In genomic region chr1:56513095-56513494, GRCh38 we compare ENCODE assay signal across 1 cellular context.
TF ChIP-seq lines count a peak whose summit lies in the region.

No MANE protein-coding gene starts in this region.

TF ChIP-seq in H1, 55 proteins besides CTCF, POLR2A, EP300 and RAD21 (continued from another document):
- TF ChIP-seq RFX5 (IDR thresholded peaks at IDR 0.05; ENCODE audit: borderline replicate concordance, low read depth, low read length) (no peak), CHD1 (IDR thresholded peaks at IDR 0.05; ENCODE audit: low read depth, low read length) (no peak), JUN (IDR thresholded peaks at IDR 0.05; ENCODE audit: low read depth, low read length) (no peak), GABPA (IDR thresholded peaks at IDR 0.05; ENCODE audit: borderline replicate concordance, insufficient read depth, low read length) (no peak), POLR2AphosphoS5 (IDR thresholded peaks at IDR 0.05; ENCODE audit: low read depth, low read length) (no peak), ATF3 (IDR thresholded peaks at IDR 0.05; ENCODE audit: insufficient read depth, low read depth, low read length) (no peak), YY1 (IDR thresholded peaks at IDR 0.05; ENCODE audit: low read depth, low read length) (no peak), RXRA (IDR thresholded peaks at IDR 0.05; ENCODE audit: insufficient read depth, low read depth, low read length) (no peak), GTF2F1 (IDR thresholded peaks at IDR 0.05; ENCODE audit: borderline replicate concordance, low read depth, low read length) (no peak), FOSL1 (IDR thresholded peaks at IDR 0.05; ENCODE audit: insufficient read depth, low read depth, low read length) (no peak), CEBPB (IDR thresholded peaks at IDR 0.05; ENCODE audit: low read depth, low read length) (no peak)
